In the genomic region with DNA sequence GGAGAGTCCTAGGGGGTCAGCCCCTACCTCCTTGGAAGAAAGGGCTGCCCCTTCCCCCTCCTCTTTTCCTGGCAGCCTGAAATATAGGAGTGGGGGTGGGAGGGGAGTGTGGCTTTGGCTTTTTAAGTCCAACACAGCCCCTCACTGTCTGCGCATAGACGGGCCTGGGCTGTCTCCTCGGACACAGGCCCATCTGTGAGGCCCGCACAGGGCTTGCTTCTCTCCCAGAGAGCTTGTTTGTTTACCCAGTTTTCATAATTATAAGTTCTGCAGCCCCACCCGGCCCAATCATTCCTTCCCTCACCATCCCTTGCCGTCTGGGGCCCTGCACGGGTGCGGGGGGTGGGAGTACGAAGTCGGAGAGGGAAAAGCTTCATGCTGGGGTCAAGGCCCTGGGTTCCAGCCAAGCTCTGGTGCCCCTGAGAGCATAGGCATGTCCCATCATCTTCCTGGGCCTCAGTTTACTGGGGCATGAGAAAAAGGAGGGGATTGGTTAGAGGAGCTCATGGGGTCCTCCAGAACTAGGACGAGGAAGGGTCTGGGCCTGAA, we compare ENCODE assay signal across 10 cellular contexts. TPM values are rescaled to one million over a fixed set of nuclear protein-coding genes. Genes with fewer than 3 reads are reported as not detected.
DNase-seq lines count a peak whose midpoint lies in the region; ATAC-seq and TF ChIP-seq lines count a peak whose summit lies in the region.
"Had no signal": no experiment of that assay in that cellular context is flagged by ENCODE, and none has a peak within 500 bp of the region (broad histone marks: within the 10 kb centered on the region; RNA-seq: fewer than 3 reads in every experiment).

No MANE protein-coding gene starts in this region.

- no peak for DNase-seq in activated CD8-positive, alpha-beta T cell treated with anti-CD3 and anti-CD28 coated beads, Interleukin-2, amount 10 ng/mL, durations not matched to agents 7 days and 5 days
- DNase-seq in right cardiac atrium (peak in 2 of 3 donors; percentile 52 to 61), stomach (no peak), UCSD-AML1 (lab: John Stamatoyannopoulos, UW; ENCODE audit: unreplicated experiment) (no peak), NCI-H2196 treated with DMSO at 0.1 percent for 48 hours (lab: John Stamatoyannopoulos, UW; ENCODE audit: unreplicated experiment) (no peak)
- DNase-seq: activated T-cell treated with anti-CD3 and anti-CD28 coated beads for 4 hours had no signal

- no peak for TF ChIP-seq CTCF in stomach (IDR thresholded peaks at IDR 0.05)

- H3K27ac ChIP-seq in HUES64 (ENCODE audit: low read depth, low read length) = peak overlapping the region; percentile 53; the same call in 1 of the 2 replicates
- H3K27ac ChIP-seq in right cardiac atrium (ENCODE audit: low read length) = peak overlapping the region; percentile 75
- H3K27ac ChIP-seq in stomach = peak overlapping the region; percentile 59 to 99 (median 86)

- peak overlapping the region; percentile 76 for H3K4me3 Mint-ChIP-seq in activated CD8-positive, alpha-beta T cell treated with anti-CD3 and anti-CD28 coated beads, Interleukin-2, amount 10 ng/mL, durations not matched to agents 7 days and 5 days

- CTCF ChIA-PET in activated CD8-positive, alpha-beta T cell treated with anti-CD3 and anti-CD28 coated beads, Interleukin-2, amount 10 ng/mL, durations not matched to agents 7 days and 5 days (lab: Charles Lee) = interaction anchor here (0.7 to 4.3 kb wide), 5 partner anchors 10 to 176 kb away, joined by 3 to 19 read pairs (median 4); a partner anchor contains a TSS

- peaks cover 98% of the 10 kb centered on the region for H3K4me1 Mint-ChIP-seq in activated CD8-positive, alpha-beta T cell treated with anti-CD3 and anti-CD28 coated beads, Interleukin-2, amount 10 ng/mL, durations not matched to agents 7 days and 5 days (ENCODE audit: low read depth)

- H3K36me3 ChIP-seq in HUES64 (ENCODE audit: insufficient read depth, low read length) = peaks cover 3% of the 10 kb centered on the region; the same call in 1 of the 2 replicates
- peaks cover 10 to 31% (median 21%) of the 10 kb centered on the region in 4 donors for H3K36me3 ChIP-seq in stomach

- no peak for ATAC-seq in activated CD8-positive, alpha-beta T cell treated with anti-CD3 and anti-CD28 coated beads, Interleukin-2, amount 10 ng/mL, durations not matched to agents 7 days and 5 days
- ATAC-seq in right cardiac atrium = no peak
- no peak for ATAC-seq in GM19455 (IDR thresholded peaks at IDR 0.05; ENCODE audit: unreplicated experiment)
- ATAC-seq: GM12878, K562 had no signal

- POLR2A ChIA-PET in activated CD8-positive, alpha-beta T cell treated with anti-CD3 and anti-CD28 coated beads, Interleukin-2, amount 10 ng/mL, durations not matched to agents 7 days and 5 days (lab: Charles Lee) = interaction anchor here (0.8 to 1.8 kb wide), 3 partner anchors 10 to 107 kb away, joined by 3 to 16 read pairs (median 3); a partner anchor contains a TSS

- TF ChIP-seq POLR2A in stomach (IDR thresholded peaks at IDR 0.05) = no peak

- no peak for TF ChIP-seq EP300 in stomach (IDR thresholded peaks at IDR 0.05)

- H3K27ac Mint-ChIP-seq in activated CD8-positive, alpha-beta T cell treated with anti-CD3 and anti-CD28 coated beads, Interleukin-2, amount 10 ng/mL, durations not matched to agents 7 days and 5 days = peak overlapping the region; percentile 97

- H3K9me3 ChIP-seq in HUES64 (ENCODE audit: insufficient read depth, low read depth, low read length) (no peaks in the 10 kb centered on the region), right cardiac atrium (ENCODE audit: control insufficient read depth, low read length) (no peaks in the 10 kb centered on the region), stomach (no peaks in the 10 kb centered on the region)

- H3K4me1 ChIP-seq in HUES64 (ENCODE audit: insufficient read depth, low read length) (peaks cover 49% of the 10 kb centered on the region), right cardiac atrium (ENCODE audit: control insufficient read depth, insufficient read depth, low read length) (peaks cover 46% of the 10 kb centered on the region), stomach (peaks cover 76 to 100% (median 88%) of the 10 kb centered on the region in 4 donors)

- no peaks in the 10 kb centered on the region for H3K27me3 Mint-ChIP-seq in activated CD8-positive, alpha-beta T cell treated with anti-CD3 and anti-CD28 coated beads, Interleukin-2, amount 10 ng/mL, durations not matched to agents 7 days and 5 days (ENCODE audit: low read depth)

- no peaks in the 10 kb centered on the region for H3K9me3 Mint-ChIP-seq in activated CD8-positive, alpha-beta T cell treated with anti-CD3 and anti-CD28 coated beads, Interleukin-2, amount 10 ng/mL, durations not matched to agents 7 days and 5 days (ENCODE audit: insufficient read depth)

- H3K4me3 ChIP-seq in HUES64 (ENCODE audit: low read length) = no peak overlapping the region
- H3K4me3 ChIP-seq in right cardiac atrium (ENCODE audit: low read length) = no peak overlapping the region
- H3K4me3 ChIP-seq in stomach = peak overlapping the region in 1 of 4 donors; percentile 15
- H3K4me3 ChIP-seq: GM12878, K562 had no signal

- WGBS in HUES64 = 76% methylated on average over 10 of the region's 11 CpGs
- 48% methylated on average over 11 of the region's 11 CpGs for WGBS in right cardiac atrium
- whole genome bisulfite sequencing in stomach, 5 donors = 26 to 46% (median 32%) methylated on average over 11 of the region's 11 CpGs

- H3K9ac ChIP-seq in HUES64 (ENCODE audit: low read depth, low read length) = 0 out of 2 replicates have a peak overlapping the region, but pooled peaks have one; percentile 8

- intact Hi-C loops in right cardiac atrium (cut with DNase I) (no loop called here), stomach (cut with DNase I; ENCODE audit: low total_unique reads) (no loop called here)

- H3K27me3 ChIP-seq in HUES64 (ENCODE audit: insufficient read depth, low read length) (no peaks in the 10 kb centered on the region), right cardiac atrium (ENCODE audit: control insufficient read depth, insufficient read depth) (no peaks in the 10 kb centered on the region), stomach (no peaks in the 10 kb centered on the region)

- H3K36me3 Mint-ChIP-seq in activated CD8-positive, alpha-beta T cell treated with anti-CD3 and anti-CD28 coated beads, Interleukin-2, amount 10 ng/mL, durations not matched to agents 7 days and 5 days (ENCODE audit: low read depth) = peaks cover 68% of the 10 kb centered on the region

RNA-seq across cellular contexts. Expression of a gene that starts 54.0 kb away (rescaled TPM):
- polyA plus RNA-seq in HUES64 (2013, experiment 1 of 2) = 20.6 TPM
- 29.7 TPM for polyA plus RNA-seq in HUES64 (2013, experiment 2 of 2)
- total RNA-seq in activated CD8-positive, alpha-beta T cell treated with anti-CD3 and anti-CD28 coated beads, Interleukin-2, amount 10 ng/mL, durations not matched to agents 7 days and 5 days = 10 to 100 TPM; 24.2 to 25.3 TPM
- total RNA-seq in right cardiac atrium (10 to 100 TPM; 30.0 to 43.3 (median 41.2) TPM), stomach (10 to 100 TPM; 14.9 to 77.7 (median 31.3) TPM)
- polyA plus RNA-seq in right cardiac atrium (19.4 TPM), stomach (1 to 10 TPM; 5.2 to 8.7 (median 7.6) TPM)

Comparison
In these comparisons a context has a peak if more than half of its experiments do, and no peak if none do; other contexts are left out.
1. DNase-seq: peak in right cardiac atrium (2 of 3); none in activated CD8-positive, alpha-beta T cell treated with anti-CD3 and anti-CD28 coated beads, Interleukin-2, amount 10 ng/mL, durations not matched to agents 7 days and 5 days (single experiment), stomach (single experiment), UCSD-AML1 (single experiment) and NCI-H2196 treated with DMSO at 0.1 percent for 48 hours (single experiment).
2. Peak in every context shown above with its lines, with median percentiles within 50 percentile points of each other: H3K27ac ChIP-seq.